30 cellular contexts compared by ENCODE assay signal in the genomic region with DNA sequence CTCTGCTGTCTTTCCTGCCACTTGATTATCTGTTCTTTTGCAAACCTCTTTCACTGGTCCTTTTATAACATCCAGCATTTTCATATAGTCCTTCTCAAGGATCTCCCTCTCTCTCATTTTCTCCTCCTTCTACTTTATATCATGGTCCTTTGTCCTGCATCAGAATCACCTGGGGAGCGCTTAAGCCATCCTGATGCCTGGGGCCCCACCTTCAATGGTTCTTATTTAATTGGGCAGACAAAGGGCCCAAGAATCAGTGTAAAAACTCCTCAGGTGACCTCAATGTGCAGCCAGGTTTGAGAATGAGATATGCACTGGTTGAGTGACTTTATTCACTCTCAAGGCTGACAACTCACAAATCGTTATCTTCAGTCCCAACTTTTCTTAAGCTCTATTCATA.
"Had no signal": no experiment of that assay in that cellular context is flagged by ENCODE, and none has a peak within 500 bp of the region (broad histone marks: within the 10 kb centered on the region; RNA-seq: fewer than 3 reads in every experiment).

No MANE protein-coding gene starts in this region.

- H3K4me2 ChIP-seq: PC-9 had no signal

- ATAC-seq: activated CD8-positive, alpha-beta memory T cell treated with anti-CD3 and anti-CD28 coated beads, Interleukin-2, amount 10 ng/mL, durations not matched to agents 7 days and 5 days; activated naive CD8-positive, alpha-beta T cell treated with anti-CD3 and anti-CD28 coated beads, Interleukin-2, amount 50 U/mL, for 24 hours had no signal

- H3K27ac ChIP-seq: cardiac muscle cell, PC-9, VCaP had no signal

- H3K36me3 ChIP-seq: cardiac muscle cell had no signal

- DNase-seq: activated CD4-positive, alpha-beta memory T cell treated with anti-CD3 and anti-CD28 coated beads, Interleukin-2, amount 10 ng/mL, durations not matched to agents 7 days and 5 days; activated CD4-positive, alpha-beta T cell treated with anti-CD3 and anti-CD28 coated beads for 1 hour; activated CD4-positive, alpha-beta T cell treated with anti-CD3 and anti-CD28 coated beads for 48 hours; activated CD4-positive, CD25-positive, alpha-beta regulatory T cell; activated CD8-positive, alpha-beta memory T cell treated with anti-CD3 and anti-CD28 coated beads for 24 hours; activated CD8-positive, alpha-beta memory T cell treated with anti-CD3 and anti-CD28 coated beads, Interleukin-2, amount 10 ng/mL, durations not matched to agents 7 days and 5 days; activated CD8-positive, alpha-beta memory T cell treated with anti-CD3 and anti-CD28 coated beads, Interleukin-2, amount 50 U/mL, for 48 hours; activated effector memory CD4-positive, alpha-beta T cell treated with Interleukin-2 at 50 U/mL for 16 hours; activated naive CD4-positive, alpha-beta T cell treated with anti-CD3 and anti-CD28 coated beads, Interleukin-2, amount 10 ng/mL, durations not matched to agents 7 days and 5 days; activated naive CD8-positive, alpha-beta T cell treated with anti-CD3 and anti-CD28 coated beads, Interleukin-2, amount 50 U/mL, for 24 hours; activated T-cell treated with anti-CD3 and anti-CD28 coated beads, Interleukin-2, amount 50 U/mL, for 48 hours; aorta; Kasumi-1; MM.1S; MV-4-11; NCI-H1092; NCI-H1436 treated with DMSO at 0.1 percent for 48 hours; NCI-H1694 treated with DMSO at 0.1 percent for 48 hours; NCI-H2029; NCI-H345; NCI-H524 treated with DMSO at 0.1 percent for 48 hours; NK-92 treated with Interleukin-12 subunit alpha and Interleukin-12 subunit beta, amount 100 ng/mL, for 24 hours; PC-9; Right ventricle myocardium superior; SW 1271; T-helper 1 cell; T-helper 2 cell; T-helper 9 cell had no signal

- H2AFZ ChIP-seq: PC-9 had no signal

- H3K4me3 ChIP-seq: cardiac muscle cell, PC-9 had no signal

- H3K27me3 ChIP-seq: cardiac muscle cell had no signal
